ENCODE assay signal across 10 cellular contexts in the genomic region with DNA sequence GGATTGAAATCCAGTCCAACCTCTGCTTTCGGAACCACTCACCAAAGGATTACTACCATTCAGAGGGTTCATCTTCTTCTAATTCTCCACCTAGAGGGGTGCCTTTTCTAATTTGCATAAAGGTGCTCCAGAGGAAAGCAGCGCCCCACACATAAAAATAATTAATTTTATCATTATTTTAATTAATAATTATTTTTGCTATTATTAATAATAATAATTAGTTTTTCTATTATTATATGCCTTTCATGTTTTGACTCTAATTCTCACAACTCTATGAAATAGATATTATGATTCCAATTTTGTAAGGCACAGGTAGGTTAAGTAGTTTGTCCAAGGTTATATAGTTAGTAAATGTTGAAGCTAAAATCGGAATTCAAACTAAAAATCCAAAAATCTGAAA. TPM values are rescaled to one million over a fixed set of nuclear protein-coding genes. Genes with fewer than 3 reads are reported as not detected.
"Had no signal": no experiment of that assay in that cellular context is flagged by ENCODE, and none has a peak within 500 bp of the region (broad histone marks: within the 10 kb centered on the region; RNA-seq: fewer than 3 reads in every experiment).

No MANE protein-coding gene starts in this region.

- FAIRE-seq: HepG2, HTR-8/SVneo, K562 had no signal

- H3K27ac Mint-ChIP-seq: IgD-negative memory B cell had no signal

- H3K9ac ChIP-seq: KMS-11 had no signal

- ATAC-seq: HepG2, K562 had no signal

- H3K4me3 ChIP-seq: K562 had no signal

- H3K27ac ChIP-seq: HL-60, KMS-11 had no signal

- H3K4me3 Mint-ChIP-seq: IgD-negative memory B cell had no signal

- DNase-seq: IMR-90, KBM-7, KG1 had no signal

- H3K4me2 ChIP-seq: KMS-11 had no signal

- H3K36me3 Mint-ChIP-seq: IgD-negative memory B cell had no signal

- H3K4me1 Mint-ChIP-seq: IgD-negative memory B cell had no signal

RNA-seq across cellular contexts. Expression of gene UNC80, which starts 51.9 kb away (rescaled TPM):
- total RNA-seq: HepG2, HT-29, IMR-90 had no signal
- polyA plus RNA-seq: HepG2, IgD-negative memory B cell, IMR-90 had no signal
